ENCODE assay signal across 1 cellular context in genomic region chr17:35063514-35064223, GRCh38.
A peak's percentile ranks its signal among the peaks of the same experiment; 100 is the strongest.
TF ChIP-seq lines count a peak whose summit lies in the region.

Gene RFFL (minus strand): TSS chr17:35063707. CDS start chr17:35026553, 37,154 bp downstream.

TF ChIP-seq in IMR-90, 13 proteins besides CTCF, POLR2A, EP300 and RAD21 (continued from another document):
- TF ChIP-seq USF2 (IDR thresholded peaks at IDR 0.05; ENCODE audit: low read depth, low read length): no peak
- peak; percentile 43 for TF ChIP-seq BHLHE40 (IDR thresholded peaks at IDR 0.05; ENCODE audit: low read depth, low read length)
TF ChIP-seq in IMR-90: peak in this region for 6.
